In genomic region chr16:68074850-68075249, GRCh38 we compare ENCODE assay signal across 9 cellular contexts. TPM values are rescaled to one million over a fixed set of nuclear protein-coding genes. Genes with fewer than 3 reads are reported as not detected.
DNase-seq lines count a peak whose midpoint lies in the region; ATAC-seq and FAIRE-seq lines count a peak whose summit lies in the region.
"Had no signal": no experiment of that assay in that cellular context is flagged by ENCODE, and none has a peak within 500 bp of the region (broad histone marks: within the 10 kb centered on the region; RNA-seq: fewer than 3 reads in every experiment).

No MANE protein-coding gene starts in this region.

- H3K27ac Mint-ChIP-seq in CD4-positive, CD25-positive, alpha-beta regulatory T cell, result peak overlapping the region; percentile 82 to 94 (median 85)

- peaks cover 18 to 88% (median 65%) of the 10 kb centered on the region in 4 donors for H3K4me1 Mint-ChIP-seq in CD4-positive, CD25-positive, alpha-beta regulatory T cell

- no peaks in the 10 kb centered on the region for H3K9me3 Mint-ChIP-seq in CD4-positive, CD25-positive, alpha-beta regulatory T cell

- DNase-seq in CD4-positive, CD25-positive, alpha-beta regulatory T cell, result peak; percentile 34 to 87 (median 61)
- peak; percentile 44 for DNase-seq in activated CD8-positive, alpha-beta memory T cell treated with anti-CD3 and anti-CD28 coated beads, Interleukin-2, amount 50 U/mL, for 24 hours (ENCODE audit: extremely low read depth)
- peak; percentile 46 to 52 for DNase-seq in stimulated activated CD8-positive, alpha-beta memory T cell treated with anti-CD3 and anti-CD28 coated beads, Interleukin-2, amount 100 ng/mL, for 48 hours (ENCODE audit: low read depth in 2 of 2)
- no peak for DNase-seq in retina
- DNase-seq in HTR-8/SVneo (ENCODE audit: insufficient read length, low spot score), result no peak
- DNase-seq in NCI-H146 treated with DMSO at 0.1 percent for 48 hours (lab: John Stamatoyannopoulos, UW; ENCODE audit: unreplicated experiment), result no peak

- H3K4me3 ChIP-seq in CD4-positive, CD25-positive, alpha-beta regulatory T cell (ENCODE audit: low read depth, low read length), result peak overlapping the region; percentile 22

- ATAC-seq in CD4-positive, CD25-positive, alpha-beta regulatory T cell (ENCODE audit: low read depth in 2 of 2), result peak; percentile 72 to 80
- peak; percentile 64 for ATAC-seq in GM19452 (IDR thresholded peaks at IDR 0.05; ENCODE audit: unreplicated experiment)
- ATAC-seq in HG03469 (IDR thresholded peaks at IDR 0.05; ENCODE audit: unreplicated experiment), result peak; percentile 63

- no peak for FAIRE-seq in HTR-8/SVneo (lab: Jason Lieb, UNC)

- peak overlapping the region; percentile 66 to 76 (median 74) for H3K4me3 Mint-ChIP-seq in CD4-positive, CD25-positive, alpha-beta regulatory T cell

- H3K36me3 ChIP-seq in CD4-positive, CD25-positive, alpha-beta regulatory T cell (ENCODE audit: control insufficient read depth, insufficient read depth, low read length), result peaks cover 2% of the 10 kb centered on the region

- peak overlapping the region; percentile 48 for H3K27ac ChIP-seq in CD4-positive, CD25-positive, alpha-beta regulatory T cell (ENCODE audit: insufficient read depth, low read length, poor library complexity, severe bottlenecking)

- H3K27me3 Mint-ChIP-seq in CD4-positive, CD25-positive, alpha-beta regulatory T cell, result no peaks in the 10 kb centered on the region

- H3K9me3 ChIP-seq in CD4-positive, CD25-positive, alpha-beta regulatory T cell (ENCODE audit: control insufficient read depth in 2 of 2, low read length in 2 of 2), result no peaks in the 10 kb centered on the region

- H3K36me3 Mint-ChIP-seq in CD4-positive, CD25-positive, alpha-beta regulatory T cell, result peaks cover 27% of the 10 kb centered on the region

- no peaks in the 10 kb centered on the region for H3K27me3 ChIP-seq in CD4-positive, CD25-positive, alpha-beta regulatory T cell (ENCODE audit: control insufficient read depth, insufficient read depth, low read length)

- peaks cover 82% of the 10 kb centered on the region for H3K4me1 ChIP-seq in CD4-positive, CD25-positive, alpha-beta regulatory T cell (ENCODE audit: control insufficient read depth, insufficient read depth, low read length, poor library complexity, severe bottlenecking)

RNA-seq across cellular contexts. Expression of gene NFATC3, which starts 10.3 kb away (rescaled TPM):
- total RNA-seq in CD4-positive, CD25-positive, alpha-beta regulatory T cell, result 115 TPM
- polyA plus RNA-seq in CD4-positive, CD25-positive, alpha-beta regulatory T cell, result 10 to 100 TPM; 52.0 to 67.5 (median 56.6) TPM

RNA-seq across cellular contexts. Expression of gene DUS2, which starts 51.8 kb away (rescaled TPM):
- total RNA-seq in CD4-positive, CD25-positive, alpha-beta regulatory T cell, result 15.2 TPM
- polyA plus RNA-seq in CD4-positive, CD25-positive, alpha-beta regulatory T cell, result 10 to 100 TPM in 2 of 4 donors, 1 to 10 TPM in 2; 7.7 to 11.5 (median 10.3) TPM

RNA-seq across cellular contexts. Expression of gene DDX28, which starts 51.8 kb away (rescaled TPM):
- total RNA-seq in CD4-positive, CD25-positive, alpha-beta regulatory T cell, result 14.9 TPM
- polyA plus RNA-seq in CD4-positive, CD25-positive, alpha-beta regulatory T cell, result 10 to 100 TPM; 48.0 to 68.2 (median 63.9) TPM

RNA-seq across cellular contexts. Expression of gene DPEP2NB, which starts 59.1 kb away (rescaled TPM):
- not detected for total RNA-seq in CD4-positive, CD25-positive, alpha-beta regulatory T cell
- polyA plus RNA-seq in CD4-positive, CD25-positive, alpha-beta regulatory T cell, result not detected
- total RNA-seq: liver had no signal
- polyA plus RNA-seq: liver had no signal

Comparison
In these comparisons a context has a peak if more than half of its experiments do, and no peak if none do; other contexts are left out.
1. DNase-seq: peak in CD4-positive, CD25-positive, alpha-beta regulatory T cell (3 of 3), activated CD8-positive, alpha-beta memory T cell treated with anti-CD3 and anti-CD28 coated beads, Interleukin-2, amount 50 U/mL, for 24 hours (single experiment) and stimulated activated CD8-positive, alpha-beta memory T cell treated with anti-CD3 and anti-CD28 coated beads, Interleukin-2, amount 100 ng/mL, for 48 hours (2 of 2); none in retina (single experiment), HTR-8/SVneo (single experiment) and NCI-H146 treated with DMSO at 0.1 percent for 48 hours (single experiment).
2. Peak in every context shown above with its lines, with median percentiles within 50 percentile points of each other: ATAC-seq.